In the genomic region with DNA sequence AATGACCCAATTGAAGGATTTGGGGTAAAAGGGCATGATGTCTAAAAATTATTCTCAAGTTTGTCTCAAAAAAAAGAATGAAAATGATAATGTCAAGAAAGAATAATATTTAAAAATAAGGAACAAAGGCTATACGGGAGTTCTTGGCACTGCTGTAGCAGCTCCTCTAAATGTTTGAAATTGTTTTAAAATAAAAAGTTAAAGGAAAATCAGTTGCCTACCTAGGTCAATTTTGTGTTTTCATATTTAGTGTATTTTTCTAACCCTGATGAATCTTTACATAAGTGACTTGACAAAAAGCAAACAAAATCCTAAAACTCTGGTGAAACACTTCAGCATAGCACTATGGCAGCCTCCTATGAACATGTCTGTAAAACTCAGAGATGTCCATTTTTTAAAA, we compare ENCODE assay signal across 9 cellular contexts. TPM values are rescaled to one million over a fixed set of nuclear protein-coding genes. Genes with fewer than 3 reads are reported as not detected.
"Had no signal": no experiment of that assay in that cellular context is flagged by ENCODE, and none has a peak within 500 bp of the region (broad histone marks: within the 10 kb centered on the region; RNA-seq: fewer than 3 reads in every experiment).

No MANE protein-coding gene starts in this region.

- H3K4me3 ChIP-seq: GM12878 had no signal

- DNase-seq: GDM1, GF-D8 had no signal

- ATAC-seq: GM12878 had no signal

- FAIRE-seq: G401.6, GM12878, GM12891, GM12892, GM18507, GM19239 had no signal

RNA-seq across cellular contexts. Expression of a gene that starts 56.4 kb away (rescaled TPM):
- total RNA-seq: G401 had no signal
